ENCODE assay signal across 12 cellular contexts in the genomic region with DNA sequence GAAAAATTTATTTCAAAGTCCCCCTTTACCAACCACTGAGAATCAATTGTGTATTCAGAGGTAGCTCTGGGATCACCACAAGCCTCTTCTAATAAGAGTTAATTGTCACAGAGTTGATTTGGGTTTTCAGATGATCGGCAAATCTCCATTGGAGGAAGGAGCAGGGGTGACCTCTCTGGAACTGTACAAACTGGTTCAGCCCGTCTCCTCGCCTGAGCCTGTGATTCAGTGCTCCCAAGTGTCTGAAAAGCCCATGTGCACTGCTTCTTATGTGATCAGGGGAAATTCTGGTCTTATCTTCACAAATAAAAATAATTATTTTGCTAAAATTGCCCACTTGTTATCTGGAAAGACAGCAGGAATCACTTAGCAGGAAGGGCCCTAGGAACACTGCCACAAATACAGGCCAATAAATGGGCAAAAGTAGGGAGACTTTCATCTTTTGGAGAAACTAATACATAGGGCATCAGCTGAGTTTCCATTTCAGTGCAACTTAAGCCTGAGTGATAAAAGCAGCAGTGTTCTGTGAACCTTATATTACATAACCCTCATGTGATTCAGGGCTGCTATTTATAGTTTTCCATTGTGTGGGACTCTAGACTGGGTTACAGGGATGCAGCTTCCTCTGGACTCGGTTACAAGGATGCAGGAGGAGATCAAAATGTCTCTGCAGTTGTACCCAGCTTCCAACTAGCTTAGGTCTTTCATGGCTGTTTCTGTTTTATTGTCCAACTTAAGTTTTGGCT. TPM values are rescaled to one million over a fixed set of nuclear protein-coding genes. Genes with fewer than 3 reads are reported as not detected.
DNase-seq lines count a peak whose midpoint lies in the region; ATAC-seq, FAIRE-seq and TF ChIP-seq lines count a peak whose summit lies in the region.
"Had no signal": no experiment of that assay in that cellular context is flagged by ENCODE, and none has a peak within 500 bp of the region (broad histone marks: within the 10 kb centered on the region; RNA-seq: fewer than 3 reads in every experiment).

No MANE protein-coding gene starts in this region.

- H3K9ac ChIP-seq in mammary epithelial cell (ENCODE audit: insufficient read depth, low read length): no peak overlapping the region

- H3K27ac ChIP-seq in mammary epithelial cell (ENCODE audit: insufficient read depth, low read depth, low read length) (no peak overlapping the region), stomach (peak overlapping the region in 2 of 5 donors; percentile 47 to 49), WERI-Rb-1 (no peak overlapping the region)

- no peak for TF ChIP-seq POLR2A in stomach (IDR thresholded peaks at IDR 0.05)

- peak; percentile 41 for DNase-seq in HFFc6
- DNase-seq in mammary epithelial cell: peak; percentile 32
- DNase-seq in stomach: peak; percentile 35
- DNase-seq in WERI-Rb-1: no peak
- DNase-seq in activated CD8-positive, alpha-beta memory T cell treated with anti-CD3 and anti-CD28 coated beads, Interleukin-2, amount 50 U/mL, for 48 hours: no peak
- DNase-seq in NCI-H1092 treated with DMSO at 0.1 percent for 48 hours (lab: John Stamatoyannopoulos, UW): no peak
- DNase-seq: activated naive CD4-positive, alpha-beta T cell treated with anti-CD3 and anti-CD28 coated beads, Interleukin-2, amount 10 ng/mL, durations not matched to agents 7 days and 5 days; NCI-H1930; small intestine had no signal

- no peaks in the 10 kb centered on the region for H4K20me1 ChIP-seq in mammary epithelial cell (ENCODE audit: insufficient read depth, low read length)

- H3K27me3 Mint-ChIP-seq in HFFc6 (ENCODE audit: insufficient read depth): no peaks in the 10 kb centered on the region
- H3K27me3 Mint-ChIP-seq: activated naive CD4-positive, alpha-beta T cell treated with anti-CD3 and anti-CD28 coated beads, Interleukin-2, amount 10 ng/mL, durations not matched to agents 7 days and 5 days; stimulated activated naive CD8-positive, alpha-beta T cell treated with anti-CD3 and anti-CD28 coated beads, Interleukin-15, Interleukin-2, amounts not matched to agents 100 ng/mL and 50 ng/mL, for 24 hours had no signal

- no peak for TF ChIP-seq EP300 in stomach (IDR thresholded peaks at IDR 0.05)

- peak; percentile 76 for FAIRE-seq in islet of Langerhans (lab: Jason Lieb, UNC)
- FAIRE-seq: small intestine had no signal

- TF ChIP-seq CTCF in HFFc6 (IDR thresholded peaks at IDR 0.05) (no peak), mammary epithelial cell (conservative IDR thresholded peaks at IDR 0.05 in 1 of 2, IDR thresholded peaks at IDR 0.05 in 1 of 2; ENCODE audit: extremely low read depth in 1 of 2, insufficient read depth in 1 of 2, low read depth in 1 of 2, low read length in 2 of 2) (no peak), stomach (IDR thresholded peaks at IDR 0.05) (no peak), WERI-Rb-1 (IDR thresholded peaks at IDR 0.05; ENCODE audit: low read depth, low read length) (no peak)

- H2AFZ ChIP-seq in mammary epithelial cell (ENCODE audit: low read depth, low read length): no peak overlapping the region

- H3K9me3 ChIP-seq in mammary epithelial cell (replicated peaks; ENCODE audit: insufficient read depth, low read length) (no peaks in the 10 kb centered on the region), stomach (no peaks in the 10 kb centered on the region), WERI-Rb-1 (ENCODE audit: severe bottlenecking) (no peaks in the 10 kb centered on the region)

- CTCF ChIA-PET in mammary epithelial cell (lab: Charles Lee; ENCODE audit: low non-redundant PET): no interaction called here

- H3K4me3 Mint-ChIP-seq in HFFc6: no peak overlapping the region
- H3K4me3 Mint-ChIP-seq: activated naive CD4-positive, alpha-beta T cell treated with anti-CD3 and anti-CD28 coated beads, Interleukin-2, amount 10 ng/mL, durations not matched to agents 7 days and 5 days; stimulated activated naive CD8-positive, alpha-beta T cell treated with anti-CD3 and anti-CD28 coated beads, Interleukin-15, Interleukin-2, amounts not matched to agents 100 ng/mL and 50 ng/mL, for 24 hours had no signal

- no peaks in the 10 kb centered on the region for H3K27me3 ChIP-seq in mammary epithelial cell (ENCODE audit: insufficient read depth, low read length)
- no peaks in the 10 kb centered on the region for H3K27me3 ChIP-seq in stomach
- H3K27me3 ChIP-seq in WERI-Rb-1 (ENCODE audit: insufficient read depth, low read depth, severe bottlenecking): no peaks in the 10 kb centered on the region

- no TSS peak for BruUV-seq in mammary epithelial cell (replicated peaks; lab: Mats Ljungman, UMichigan)

- no peaks in the 10 kb centered on the region for H3K79me2 ChIP-seq in mammary epithelial cell (ENCODE audit: insufficient read depth, low read length)

- H3K4me3 ChIP-seq in mammary epithelial cell (replicated peaks in 1 of 3; ENCODE audit: insufficient read depth in 1 of 3, low read depth in 2 of 3, low read length in 3 of 3) (no peak overlapping the region), stomach (no peak overlapping the region), WERI-Rb-1 (ENCODE audit: low read depth, low read length) (no peak overlapping the region)

- peaks cover 28% of the 10 kb centered on the region for H3K4me1 Mint-ChIP-seq in HFFc6 (ENCODE audit: low read depth)
- H3K4me1 Mint-ChIP-seq: activated naive CD4-positive, alpha-beta T cell treated with anti-CD3 and anti-CD28 coated beads, Interleukin-2, amount 10 ng/mL, durations not matched to agents 7 days and 5 days had no signal

- in situ Hi-C loops in mammary epithelial cell (cut with MboI; ENCODE audit: low sequenced_read_pairs in 2 of 2): loop anchor here (10.0 to 25.0 kb wide), 4 partner anchors 152 to 927 kb away; no protein-coding TSS in a partner anchor

- ATAC-seq in GM19463 (IDR thresholded peaks at IDR 0.05; ENCODE audit: unreplicated experiment): no peak

- H3K36me3 Mint-ChIP-seq in HFFc6 (ENCODE audit: low read depth): no peaks in the 10 kb centered on the region

- H3K4me1 ChIP-seq in mammary epithelial cell (ENCODE audit: insufficient read depth, low read length) (no peaks in the 10 kb centered on the region), stomach (peaks cover 0 to 16% (median 12%) of the 10 kb centered on the region in 4 donors)

- 98% methylated on average over 4 of the region's 4 CpGs for WGBS in mammary epithelial cell (ENCODE audit: low coverage, missing lambda C conversion rate)
- WGBS in stomach, 5 donors: 28 to 38% (median 32%) methylated on average over 4 of the region's 4 CpGs

- no peak overlapping the region for H3K27ac Mint-ChIP-seq in HFFc6
- H3K27ac Mint-ChIP-seq: activated naive CD4-positive, alpha-beta T cell treated with anti-CD3 and anti-CD28 coated beads, Interleukin-2, amount 10 ng/mL, durations not matched to agents 7 days and 5 days; stimulated activated naive CD8-positive, alpha-beta T cell treated with anti-CD3 and anti-CD28 coated beads, Interleukin-15, Interleukin-2, amounts not matched to agents 100 ng/mL and 50 ng/mL, for 24 hours had no signal

- intact Hi-C loops in mammary epithelial cell (cut with micrococcal nuclease): loop anchor here (10.0 kb wide), 1 partner anchor 784 kb away; no protein-coding TSS in a partner anchor
- intact Hi-C loops in stomach (cut with DNase I; ENCODE audit: low total_unique reads): no loop called here

- no peaks in the 10 kb centered on the region for H3K9me3 Mint-ChIP-seq in HFFc6
- H3K9me3 Mint-ChIP-seq: activated naive CD4-positive, alpha-beta T cell treated with anti-CD3 and anti-CD28 coated beads, Interleukin-2, amount 10 ng/mL, durations not matched to agents 7 days and 5 days; stimulated activated naive CD8-positive, alpha-beta T cell treated with anti-CD3 and anti-CD28 coated beads, Interleukin-15, Interleukin-2, amounts not matched to agents 100 ng/mL and 50 ng/mL, for 24 hours had no signal

- H3K36me3 ChIP-seq in mammary epithelial cell (ENCODE audit: insufficient read depth, low read length): no peaks in the 10 kb centered on the region
- H3K36me3 ChIP-seq in stomach: no peaks in the 10 kb centered on the region
- H3K36me3 ChIP-seq in WERI-Rb-1: no peaks in the 10 kb centered on the region

- no peak overlapping the region for H3K4me2 ChIP-seq in mammary epithelial cell (ENCODE audit: insufficient read depth, low read depth, low read length)

- dilution Hi-C loops in mammary epithelial cell (cut with HindIII; ENCODE audit: low sequenced_read_pairs): no loop called here

RNA-seq across cellular contexts. Expression of gene CDK1, which starts 32.3 kb away (rescaled TPM):
- total RNA-seq in HFFc6 (2021; fragmentation: NEBNext Ultra II Directional; extraction: Animal tissue kit (Norgen Biotek cat#: 25700)): 10 to 100 TPM; 18.3 to 43.0 (median 38.5) TPM
- 10 to 100 TPM in 1 of 2 donors, 1 to 10 TPM in 1; 4.8 to 49.3 TPM for total RNA-seq in mammary epithelial cell
- polyA plus RNA-seq in mammary epithelial cell: 38.7 TPM
- 9.9 TPM for polyA minus RNA-seq in mammary epithelial cell
- 10 to 100 TPM in 1 of 5 donors, 1 to 10 TPM in 4; 1.8 to 33.2 (median 2.6) TPM for total RNA-seq in stomach
- polyA plus RNA-seq in stomach: 10 to 100 TPM in 2 of 3 donors, 1 to 10 TPM in 1; 6.0 to 17.2 (median 13.6) TPM

Comparison
In these comparisons a context has a peak if more than half of its experiments do, and no peak if none do; other contexts are left out.
1. DNase-seq: peak in HFFc6 (single experiment), mammary epithelial cell (single experiment) and stomach (single experiment); none in WERI-Rb-1 (single experiment), activated CD8-positive, alpha-beta memory T cell treated with anti-CD3 and anti-CD28 coated beads, Interleukin-2, amount 50 U/mL, for 48 hours (single experiment) and NCI-H1092 treated with DMSO at 0.1 percent for 48 hours (single experiment).